ENCODE assay signal across 8 cellular contexts in the genomic region with DNA sequence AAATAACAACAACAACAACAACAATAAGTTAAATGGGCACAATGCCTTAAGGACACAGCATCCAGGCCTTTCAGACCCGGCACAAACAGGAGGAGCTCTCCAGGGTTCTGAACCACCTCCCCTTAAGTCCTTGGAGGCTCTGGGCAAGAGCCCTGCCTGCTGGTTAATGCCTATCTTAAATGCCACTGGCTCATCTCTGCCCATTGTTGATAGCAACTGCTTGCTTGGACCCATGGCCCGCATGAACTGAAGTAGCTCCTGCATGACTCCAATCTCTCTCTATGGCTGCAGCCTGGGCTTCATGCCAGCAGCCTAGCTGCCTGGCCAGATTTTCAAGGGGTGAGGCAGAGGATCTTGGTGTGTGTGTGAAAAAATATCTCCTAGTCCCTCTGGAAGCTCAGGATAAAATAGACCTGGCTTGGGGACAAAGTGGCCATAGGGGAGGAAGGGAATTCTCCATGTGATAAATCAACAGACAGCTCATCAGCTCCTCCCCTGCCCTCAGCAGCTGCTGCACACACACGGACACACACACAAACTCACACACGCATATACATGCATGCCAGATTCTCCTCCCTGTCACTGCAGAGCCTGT. TPM values are rescaled to one million over a fixed set of nuclear protein-coding genes. Genes with fewer than 3 reads are reported as not detected.
DNase-seq lines count a peak whose midpoint lies in the region; ATAC-seq and TF ChIP-seq lines count a peak whose summit lies in the region.

No MANE protein-coding gene starts in this region.

- no peaks in the 10 kb centered on the region for H3K4me1 Mint-ChIP-seq in nephron progenitor cell

- H3K4me3 ChIP-seq in RWPE2 (ENCODE audit: severe bottlenecking): no peak overlapping the region

- no peaks in the 10 kb centered on the region for H3K27me3 ChIP-seq in RWPE2 (ENCODE audit: insufficient read depth, poor library complexity, severe bottlenecking)

- TF ChIP-seq CTCF in RWPE2 (IDR thresholded peaks at IDR 0.05; ENCODE audit: poor library complexity, severe bottlenecking): no peak
- TF ChIP-seq CTCF in nephron progenitor cell (IDR thresholded peaks at IDR 0.05): no peak

- no peak overlapping the region for H3K27ac ChIP-seq in RWPE2 (ENCODE audit: poor library complexity, severe bottlenecking)

- peaks cover 6% of the 10 kb centered on the region for H3K27me3 Mint-ChIP-seq in nephron progenitor cell (ENCODE audit: low read depth, poor library complexity)

- H3K4me3 Mint-ChIP-seq in nephron progenitor cell: no peak overlapping the region

- H3K36me3 Mint-ChIP-seq in nephron progenitor cell (ENCODE audit: low read depth): no peaks in the 10 kb centered on the region

- ATAC-seq in RWPE2 (ENCODE audit: low read depth): peak; percentile 77
- ATAC-seq in esophagus mucosa: peak; percentile 72
- no peak for ATAC-seq in HG03280 (IDR thresholded peaks at IDR 0.05; ENCODE audit: unreplicated experiment)
- no peak for ATAC-seq in GM19035 (IDR thresholded peaks at IDR 0.05; ENCODE audit: unreplicated experiment)

- H3K9me3 Mint-ChIP-seq in nephron progenitor cell: no peaks in the 10 kb centered on the region

- H3K9me3 ChIP-seq in RWPE2 (ENCODE audit: severe bottlenecking): no peaks in the 10 kb centered on the region

- H3K27ac Mint-ChIP-seq in nephron progenitor cell: no peak overlapping the region

- in situ Hi-C loops in KBM-7 (cut with MboI; ENCODE audit: low pct_unique_long_range_greater_than_20kb, low sequenced_read_pairs): loop anchor here (10.0 kb wide), 1 partner anchor 64 kb away; no protein-coding TSS in a partner anchor

- H3K36me3 ChIP-seq in RWPE2 (ENCODE audit: low read depth): no peaks in the 10 kb centered on the region

- peak; percentile 58 for DNase-seq in DMS 273 treated with DMSO at 0.1 percent for 48 hours (lab: John Stamatoyannopoulos, UW)
- DNase-seq in KBM-7: peak; percentile 45
- no peak for DNase-seq in RWPE2 (ENCODE audit: low spot score)
- peak; percentile 77 for DNase-seq in nephron progenitor cell
- no peak for DNase-seq in NCI-H1930 (lab: John Stamatoyannopoulos, UW)

- no peaks in the 10 kb centered on the region for H3K4me1 ChIP-seq in RWPE2 (ENCODE audit: insufficient read depth, poor library complexity, severe bottlenecking)

RNA-seq across cellular contexts. Expression of gene FAM219A, which starts 27.4 kb away (rescaled TPM):
- total RNA-seq in esophagus mucosa: 4.5 TPM

RNA-seq across cellular contexts. Expression of gene DNAI1, which starts 27.7 kb away (rescaled TPM):
- total RNA-seq in esophagus mucosa: not detected

RNA-seq across cellular contexts. Expression of gene MYORG, which starts 54.2 kb away (rescaled TPM):
- 5.4 TPM for total RNA-seq in esophagus mucosa

Comparison
In these comparisons a context has a peak if more than half of its experiments do, and no peak if none do; other contexts are left out.
1. DNase-seq: peak in DMS 273 treated with DMSO at 0.1 percent for 48 hours (single experiment), KBM-7 (single experiment) and nephron progenitor cell (single experiment); none in RWPE2 (single experiment) and NCI-H1930 (0 of 2).
2. ATAC-seq: peak in RWPE2 (single experiment) and esophagus mucosa (single experiment); none in HG03280 (single experiment) and GM19035 (single experiment).